In the genomic region with DNA sequence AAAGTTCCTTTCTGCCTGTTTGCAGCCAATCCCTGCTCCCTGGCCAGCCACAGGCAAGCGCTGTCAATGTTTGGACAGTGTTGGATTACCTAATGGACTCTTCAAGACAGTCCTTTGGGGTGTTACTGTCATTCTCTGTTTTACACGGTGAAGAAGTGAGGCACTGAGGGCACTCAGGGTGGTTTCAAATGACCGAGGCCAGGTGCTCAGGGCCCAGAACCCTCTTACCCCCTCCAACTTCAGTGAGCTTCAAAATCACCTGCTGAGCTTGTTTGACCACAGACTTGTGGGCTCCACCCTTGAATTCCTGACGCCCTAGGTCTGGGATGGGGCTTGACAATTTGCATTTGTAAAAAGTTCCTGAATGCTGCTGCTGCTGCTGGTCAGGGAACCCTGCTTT, we compare ENCODE assay signal across 14 cellular contexts.
DNase-seq lines count a peak whose midpoint lies in the region; ATAC-seq and TF ChIP-seq lines count a peak whose summit lies in the region.
"Had no signal": no experiment of that assay in that cellular context is flagged by ENCODE, and none has a peak within 500 bp of the region (broad histone marks: within the 10 kb centered on the region; RNA-seq: fewer than 3 reads in every experiment).

No MANE protein-coding gene starts in this region.

- no peaks in the 10 kb centered on the region for H3K9me3 Mint-ChIP-seq in naive thymus-derived CD4-positive, alpha-beta T cell
- H3K9me3 Mint-ChIP-seq in activated CD4-positive, alpha-beta memory T cell treated with anti-CD3 and anti-CD28 coated beads, Interleukin-2, amount 10 ng/mL, durations not matched to agents 7 days and 5 days: no peaks in the 10 kb centered on the region
- H3K9me3 Mint-ChIP-seq: IgD-negative memory B cell; nephron; stimulated activated naive B cell treated with anti-CD40 and anti-IgM and Interleukin-4, amounts not matched to agents 10 μg/mL and 1 μg/mL and 100 μg/mL, for 72 hours had no signal

- peak; percentile 42 for DNase-seq in NCI-H2029 treated with DMSO at 0.1 percent for 48 hours (lab: John Stamatoyannopoulos, UW)
- DNase-seq in astrocyte of the spinal cord (ENCODE audit: low read depth, low spot score): peak; percentile 49
- DNase-seq in myocyte (ENCODE audit: low read depth): peak; percentile 90
- no peak for DNase-seq in NAMALWA (ENCODE audit: low spot score)
- no peak for DNase-seq in naive thymus-derived CD4-positive, alpha-beta T cell
- DNase-seq in activated CD4-positive, alpha-beta memory T cell treated with anti-CD3 and anti-CD28 coated beads, Interleukin-2, amount 10 ng/mL, durations not matched to agents 7 days and 5 days: no peak
- DNase-seq: cortex of kidney; stimulated activated naive B cell treated with anti-CD40 and anti-IgM and Interleukin-4, amounts not matched to agents 10 μg/mL and 1 μg/mL and 100 μg/mL, for 72 hours had no signal

- in situ Hi-C loops in astrocyte of the spinal cord (cut with HindIII; ENCODE audit: low sequenced_read_pairs): no loop called here

- H3K36me3 Mint-ChIP-seq in naive thymus-derived CD4-positive, alpha-beta T cell: peaks cover 0 to 20% (median 2%) of the 10 kb centered on the region in 5 donors
- no peaks in the 10 kb centered on the region for H3K36me3 Mint-ChIP-seq in activated CD4-positive, alpha-beta memory T cell treated with anti-CD3 and anti-CD28 coated beads, Interleukin-2, amount 10 ng/mL, durations not matched to agents 7 days and 5 days (ENCODE audit: low read depth)
- H3K36me3 Mint-ChIP-seq: stimulated activated naive B cell treated with anti-CD40 and anti-IgM and Interleukin-4, amounts not matched to agents 10 μg/mL and 1 μg/mL and 100 μg/mL, for 72 hours had no signal

- H3K4me1 Mint-ChIP-seq in naive thymus-derived CD4-positive, alpha-beta T cell: peaks cover 0 to 8% (median 0%) of the 10 kb centered on the region in 7 donors
- H3K4me1 Mint-ChIP-seq in activated CD4-positive, alpha-beta memory T cell treated with anti-CD3 and anti-CD28 coated beads, Interleukin-2, amount 10 ng/mL, durations not matched to agents 7 days and 5 days: peaks cover 3% of the 10 kb centered on the region
- H3K4me1 Mint-ChIP-seq: stimulated activated naive B cell treated with anti-CD40 and anti-IgM and Interleukin-4, amounts not matched to agents 10 μg/mL and 1 μg/mL and 100 μg/mL, for 72 hours had no signal

- TF ChIP-seq CTCF in astrocyte of the spinal cord (IDR thresholded peaks at IDR 0.05; ENCODE audit: low read depth, low read length): no peak

- H3K9me3 ChIP-seq in ES-I3 (ENCODE audit: control insufficient read depth, insufficient read depth, low read length): no peaks in the 10 kb centered on the region; the same call in 1 of the 2 replicates
- H3K9me3 ChIP-seq in naive thymus-derived CD4-positive, alpha-beta T cell (ENCODE audit: control insufficient read depth in 2 of 3, low read length in 3 of 3): no peaks in the 10 kb centered on the region

- no peaks in the 10 kb centered on the region for H3K27me3 Mint-ChIP-seq in naive thymus-derived CD4-positive, alpha-beta T cell
- no peaks in the 10 kb centered on the region for H3K27me3 Mint-ChIP-seq in activated CD4-positive, alpha-beta memory T cell treated with anti-CD3 and anti-CD28 coated beads, Interleukin-2, amount 10 ng/mL, durations not matched to agents 7 days and 5 days
- H3K27me3 Mint-ChIP-seq: IgD-negative memory B cell; stimulated activated naive B cell treated with anti-CD40 and anti-IgM and Interleukin-4, amounts not matched to agents 10 μg/mL and 1 μg/mL and 100 μg/mL, for 72 hours had no signal

- POLR2A ChIA-PET in naive thymus-derived CD4-positive, alpha-beta T cell (lab: Charles Lee): no interaction called here
- POLR2A ChIA-PET in activated CD4-positive, alpha-beta memory T cell treated with anti-CD3 and anti-CD28 coated beads, Interleukin-2, amount 10 ng/mL, durations not matched to agents 7 days and 5 days (lab: Charles Lee): no interaction called here

- H3K4me1 ChIP-seq in ES-I3 (ENCODE audit: insufficient read depth, low read length): peaks cover 30% of the 10 kb centered on the region
- H3K4me1 ChIP-seq in naive thymus-derived CD4-positive, alpha-beta T cell (ENCODE audit: control insufficient read depth in 2 of 2, insufficient read depth in 2 of 2, low read length in 2 of 2): no peaks in the 10 kb centered on the region

- CTCF ChIA-PET in naive thymus-derived CD4-positive, alpha-beta T cell (lab: Charles Lee): no interaction called here
- CTCF ChIA-PET in activated CD4-positive, alpha-beta memory T cell treated with anti-CD3 and anti-CD28 coated beads, Interleukin-2, amount 10 ng/mL, durations not matched to agents 7 days and 5 days (lab: Charles Lee): no interaction called here

- no peak for ATAC-seq in naive thymus-derived CD4-positive, alpha-beta T cell
- ATAC-seq in HG03378 (IDR thresholded peaks at IDR 0.05; ENCODE audit: unreplicated experiment): no peak
- ATAC-seq: Panc1; stimulated activated naive B cell treated with anti-CD40 and anti-IgM and Interleukin-4, amounts not matched to agents 10 μg/mL and 1 μg/mL and 100 μg/mL, for 72 hours had no signal

- H3K4me3 Mint-ChIP-seq in naive thymus-derived CD4-positive, alpha-beta T cell: no peak overlapping the region
- H3K4me3 Mint-ChIP-seq in activated CD4-positive, alpha-beta memory T cell treated with anti-CD3 and anti-CD28 coated beads, Interleukin-2, amount 10 ng/mL, durations not matched to agents 7 days and 5 days: no peak overlapping the region
- H3K4me3 Mint-ChIP-seq: IgD-negative memory B cell; nephron; stimulated activated naive B cell treated with anti-CD40 and anti-IgM and Interleukin-4, amounts not matched to agents 10 μg/mL and 1 μg/mL and 100 μg/mL, for 72 hours had no signal

- H3K27ac Mint-ChIP-seq in naive thymus-derived CD4-positive, alpha-beta T cell: no peak overlapping the region
- no peak overlapping the region for H3K27ac Mint-ChIP-seq in activated CD4-positive, alpha-beta memory T cell treated with anti-CD3 and anti-CD28 coated beads, Interleukin-2, amount 10 ng/mL, durations not matched to agents 7 days and 5 days
- H3K27ac Mint-ChIP-seq: IgD-negative memory B cell; stimulated activated naive B cell treated with anti-CD40 and anti-IgM and Interleukin-4, amounts not matched to agents 10 μg/mL and 1 μg/mL and 100 μg/mL, for 72 hours had no signal

- H3K9ac ChIP-seq in ES-I3 (ENCODE audit: low read depth, low read length): peak overlapping the region; percentile 12; the same call in 1 of the 2 replicates
- H3K9ac ChIP-seq: BLaER1 treated with 17β-estradiol and CSF1 and Interleukin-3, amounts not matched to agents 10 nM and 100 nM had no signal

- intact Hi-C loops in naive thymus-derived CD4-positive, alpha-beta T cell (cut with micrococcal nuclease): no loop called here

- H3K27ac ChIP-seq in naive thymus-derived CD4-positive, alpha-beta T cell (ENCODE audit: low read depth, low read length): no peak overlapping the region
- H3K27ac ChIP-seq: BLaER1 treated with 17β-estradiol and CSF1 and Interleukin-3, amounts not matched to agents 10 nM and 100 nM had no signal

- H3K4me3 ChIP-seq in astrocyte of the spinal cord (ENCODE audit: low read depth, low read length): no peak overlapping the region
- no peak overlapping the region for H3K4me3 ChIP-seq in naive thymus-derived CD4-positive, alpha-beta T cell (ENCODE audit: low read length)
- H3K4me3 ChIP-seq: BLaER1 treated with 17β-estradiol and CSF1 and Interleukin-3, amounts not matched to agents 10 nM and 100 nM had no signal

- H3K36me3 ChIP-seq in ES-I3 (ENCODE audit: insufficient read depth, low read length): no peaks in the 10 kb centered on the region
- H3K36me3 ChIP-seq in naive thymus-derived CD4-positive, alpha-beta T cell (ENCODE audit: control insufficient read depth in 2 of 3, insufficient read depth in 3 of 3, low read length in 3 of 3): no peaks in the 10 kb centered on the region
- H3K36me3 ChIP-seq: BLaER1 treated with 17β-estradiol and CSF1 and Interleukin-3, amounts not matched to agents 10 nM and 100 nM had no signal

- H3K27me3 ChIP-seq in naive thymus-derived CD4-positive, alpha-beta T cell (ENCODE audit: control insufficient read depth in 2 of 2, insufficient read depth in 2 of 2, low read length in 2 of 2): no peaks in the 10 kb centered on the region
- H3K27me3 ChIP-seq: BLaER1 treated with 17β-estradiol and CSF1 and Interleukin-3, amounts not matched to agents 10 nM and 100 nM had no signal

Comparison
In these comparisons a context has a peak if more than half of its experiments do, and no peak if none do; other contexts are left out.
1. DNase-seq: peak in NCI-H2029 treated with DMSO at 0.1 percent for 48 hours (single experiment), astrocyte of the spinal cord (single experiment) and myocyte (single experiment); none in NAMALWA (single experiment), naive thymus-derived CD4-positive, alpha-beta T cell (0 of 9) and activated CD4-positive, alpha-beta memory T cell treated with anti-CD3 and anti-CD28 coated beads, Interleukin-2, amount 10 ng/mL, durations not matched to agents 7 days and 5 days (single experiment).